21 cellular contexts compared by ENCODE assay signal in the genomic region with DNA sequence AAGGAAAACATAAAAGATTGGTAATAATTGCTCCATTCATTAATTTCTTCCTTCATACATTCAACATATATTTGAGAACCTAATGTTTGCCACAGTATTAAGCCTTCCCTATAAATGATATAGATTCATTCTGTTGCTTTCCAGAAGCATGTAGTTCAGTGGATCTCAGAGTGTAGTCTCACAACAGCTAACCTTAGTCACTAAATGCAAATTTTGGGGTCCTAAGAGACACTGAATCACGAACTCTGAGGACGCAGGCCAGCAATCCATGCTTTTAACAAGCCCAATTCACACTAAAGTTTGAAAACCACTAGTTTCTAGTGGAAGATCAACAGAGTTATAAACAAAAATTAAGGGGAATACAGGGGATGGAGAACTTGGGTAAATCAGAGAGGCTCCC. TPM values are rescaled to one million over a fixed set of nuclear protein-coding genes. Genes with fewer than 3 reads are reported as not detected.
DNase-seq lines count a peak whose midpoint lies in the region; ATAC-seq and TF ChIP-seq lines count a peak whose summit lies in the region.
"Had no signal": no experiment of that assay in that cellular context is flagged by ENCODE, and none has a peak within 500 bp of the region (broad histone marks: within the 10 kb centered on the region; RNA-seq: fewer than 3 reads in every experiment).

No MANE protein-coding gene starts in this region.

- TF ChIP-seq POLR2A in body of pancreas (IDR thresholded peaks at IDR 0.05) = no peak

- no peak for ATAC-seq in CD8-positive, alpha-beta T cell
- peak; percentile 81 for ATAC-seq in HG02610 (IDR thresholded peaks at IDR 0.05; ENCODE audit: unreplicated experiment)
- ATAC-seq in T-helper 17 cell = no peak
- ATAC-seq in body of pancreas = no peak
- no peak for ATAC-seq in left ventricle myocardium superior
- ATAC-seq: Panc1 had no signal

- H3K27ac ChIP-seq in CD8-positive, alpha-beta T cell (ENCODE audit: low read depth, low read length) = no peak overlapping the region
- H3K27ac ChIP-seq in endodermal cell (ENCODE audit: low read depth, low read length) (no peak overlapping the region), body of pancreas (no peak overlapping the region)
- H3K27ac ChIP-seq: GM23248 had no signal

- POLR2A ChIA-PET in CD8-positive, alpha-beta T cell (lab: Charles Lee) = interaction anchor here (1.2 to 2.0 kb wide), 2 partner anchors 10 to 11 kb away, joined by 3 to 9 read pairs; partner anchors contain the start of gene ZNF770

- CTCF ChIA-PET in CD8-positive, alpha-beta T cell (lab: Charles Lee) = no interaction called here

- no peaks in the 10 kb centered on the region for H3K27me3 ChIP-seq in CD8-positive, alpha-beta T cell (ENCODE audit: insufficient read depth, low read length)
- H3K27me3 ChIP-seq in endodermal cell (ENCODE audit: control insufficient read depth, insufficient read depth, low read length, poor library complexity, severe bottlenecking) (no peaks in the 10 kb centered on the region), body of pancreas (no peaks in the 10 kb centered on the region)

- H3K9me3 ChIP-seq in CD8-positive, alpha-beta T cell (ENCODE audit: low read length) = no peaks in the 10 kb centered on the region
- H3K9me3 ChIP-seq in T-helper 17 cell (ENCODE audit: control insufficient read depth, low read length, poor library complexity, severe bottlenecking) (no peaks in the 10 kb centered on the region), endodermal cell (ENCODE audit: control insufficient read depth, low read length) (no peaks in the 10 kb centered on the region), body of pancreas (no peaks in the 10 kb centered on the region)
- H3K9me3 ChIP-seq: SK-N-SH had no signal

- peaks cover 13% of the 10 kb centered on the region for H3K36me3 Mint-ChIP-seq in CD8-positive, alpha-beta T cell
- H3K36me3 Mint-ChIP-seq in T-helper 17 cell (ENCODE audit: low read depth) (peaks cover 4% of the 10 kb centered on the region), endodermal cell (ENCODE audit: low read depth) (peaks cover 15% of the 10 kb centered on the region)

- 50 to 61% methylated on average over 1 to 2 of the region's 2 CpGs for WGBS in endodermal cell (ENCODE audit: insufficient coverage in 1 of 2, insufficient read length in 1 of 2), 2 experiments
- 42 to 63% methylated on average over 2 of the region's 2 CpGs for WGBS in body of pancreas, 2 donors

- intact Hi-C loops in CD8-positive, alpha-beta T cell (cut with DNase I, micrococcal nuclease) = no loop called here
- intact Hi-C loops in body of pancreas (cut with DNase I) = no loop called here
- intact Hi-C loops in left ventricle myocardium superior (cut with micrococcal nuclease) = no loop called here

- H3K4me1 ChIP-seq in CD8-positive, alpha-beta T cell (ENCODE audit: insufficient read depth, low read length) = no peaks in the 10 kb centered on the region
- peaks cover 3% of the 10 kb centered on the region for H3K4me1 ChIP-seq in endodermal cell (ENCODE audit: control insufficient read depth, insufficient read depth, low read length)
- H3K4me1 ChIP-seq in body of pancreas = no peaks in the 10 kb centered on the region

- no peaks in the 10 kb centered on the region for H3K9me3 Mint-ChIP-seq in CD8-positive, alpha-beta T cell
- no peaks in the 10 kb centered on the region for H3K9me3 Mint-ChIP-seq in endodermal cell
- H3K9me3 Mint-ChIP-seq: CD14-positive monocyte, H9, HFFc6 had no signal

- no peak overlapping the region for H3K9ac ChIP-seq in endodermal cell (ENCODE audit: extremely low read depth, low read length, poor library complexity, severe bottlenecking)
- H3K9ac ChIP-seq: GM23248, SK-N-SH had no signal

- TF ChIP-seq CTCF in CD8-positive, alpha-beta T cell (IDR thresholded peaks at IDR 0.05) = no peak
- no peak for TF ChIP-seq CTCF in endodermal cell (conservative IDR thresholded peaks at IDR 0.05)
- no peak for TF ChIP-seq CTCF in body of pancreas (IDR thresholded peaks at IDR 0.05)

- DNase-seq in CD8-positive, alpha-beta T cell = no peak
- DNase-seq in T-helper 17 cell (no peak), endodermal cell (no peak), body of pancreas (no peak), left ventricle myocardium superior (no peak), NCI-H1105 (lab: John Stamatoyannopoulos, UW) (no peak)
- no peak for DNase-seq in activated CD4-positive, alpha-beta T cell treated with anti-CD3 and anti-CD28 coated beads, Interleukin-2, amount 50 U/mL, for 4 hours
- DNase-seq: GM23248, H9, HFFc6, KG1, NCI-H1105 treated with DMSO at 0.1 percent for 48 hours, NCI-H2029 treated with DMSO at 0.1 percent for 48 hours, NCI-H226, NCI-H510A treated with DMSO at 0.1 percent for 48 hours, SIG-M5, SK-N-SH had no signal

- H3K27me3 Mint-ChIP-seq in CD8-positive, alpha-beta T cell (ENCODE audit: low read depth) = no peaks in the 10 kb centered on the region
- no peaks in the 10 kb centered on the region for H3K27me3 Mint-ChIP-seq in T-helper 17 cell
- no peaks in the 10 kb centered on the region for H3K27me3 Mint-ChIP-seq in endodermal cell (ENCODE audit: insufficient read depth)
- H3K27me3 Mint-ChIP-seq: B cell had no signal

- peaks cover under 1% of the 10 kb centered on the region for H3K36me3 ChIP-seq in CD8-positive, alpha-beta T cell (ENCODE audit: insufficient read depth, low read length)
- peaks cover 23% of the 10 kb centered on the region for H3K36me3 ChIP-seq in endodermal cell (ENCODE audit: control insufficient read depth, insufficient read depth, low read length)
- peaks cover 0 to 3% of the 10 kb centered on the region in 2 donors for H3K36me3 ChIP-seq in body of pancreas (replicated peaks in 1 of 2; ENCODE audit: insufficient read depth in 1 of 2, low read depth in 2 of 2)

- peak overlapping the region; percentile 29 for H3K27ac Mint-ChIP-seq in CD8-positive, alpha-beta T cell
- H3K27ac Mint-ChIP-seq in T-helper 17 cell (peak overlapping the region; percentile 82), endodermal cell (no peak overlapping the region)
- H3K27ac Mint-ChIP-seq: B cell, HFFc6 had no signal

- no peak overlapping the region for H3K4me3 ChIP-seq in CD8-positive, alpha-beta T cell (ENCODE audit: low read depth, low read length)
- H3K4me3 ChIP-seq in endodermal cell (ENCODE audit: low read length) = peak overlapping the region; percentile 37
- H3K4me3 ChIP-seq in body of pancreas = no peak overlapping the region
- H3K4me3 ChIP-seq: GM23248 had no signal

- no peak overlapping the region for H3K4me3 Mint-ChIP-seq in CD8-positive, alpha-beta T cell
- no peak overlapping the region for H3K4me3 Mint-ChIP-seq in T-helper 17 cell
- H3K4me3 Mint-ChIP-seq in endodermal cell = no peak overlapping the region
- H3K4me3 Mint-ChIP-seq: B cell, CD14-positive monocyte, H9, HFFc6 had no signal

- peaks cover 3% of the 10 kb centered on the region for H3K4me1 Mint-ChIP-seq in CD8-positive, alpha-beta T cell (ENCODE audit: low read depth)
- peaks cover 12% of the 10 kb centered on the region for H3K4me1 Mint-ChIP-seq in T-helper 17 cell
- H3K4me1 Mint-ChIP-seq in endodermal cell = peaks cover 18% of the 10 kb centered on the region
- H3K4me1 Mint-ChIP-seq: B cell had no signal

RNA-seq across cellular contexts. Expression of gene AQR, which starts 7.2 kb away (rescaled TPM):
- 10 to 100 TPM; 31.3 to 37.1 TPM for total RNA-seq in CD8-positive, alpha-beta T cell
- total RNA-seq in T-helper 17 cell = 10 to 100 TPM; 40.4 to 45.4 TPM
- 10 to 100 TPM; 48.8 to 49.6 TPM for total RNA-seq in endodermal cell
- 38.5 TPM for polyA plus RNA-seq in endodermal cell (2013, experiment 1 of 2)
- polyA plus RNA-seq in endodermal cell (2013, experiment 2 of 2) = 30.9 TPM
- total RNA-seq in body of pancreas = 10 to 100 TPM; 10.5 to 15.0 TPM
- total RNA-seq in left ventricle myocardium superior = 11.0 TPM

RNA-seq across cellular contexts. Expression of gene ZNF770, which starts 11.3 kb away (rescaled TPM):
- total RNA-seq in CD8-positive, alpha-beta T cell = 10 to 100 TPM; 32.9 to 37.7 TPM
- total RNA-seq in T-helper 17 cell = 10 to 100 TPM; 33.1 to 39.3 TPM
- total RNA-seq in endodermal cell = 10 to 100 TPM; 52.3 to 86.1 TPM
- 35.7 TPM for polyA plus RNA-seq in endodermal cell (2013, experiment 1 of 2)
- 36.2 TPM for polyA plus RNA-seq in endodermal cell (2013, experiment 2 of 2)
- total RNA-seq in body of pancreas = 10 to 100 TPM in 1 of 2 donors, 1 to 10 TPM in 1; 7.6 to 11.2 TPM
- total RNA-seq in left ventricle myocardium superior = 57.1 TPM
